Comparison of ENCODE assay signal across 8 cellular contexts in genomic region chr1:39080269-39080826, GRCh38. TPM values are rescaled to one million over a fixed set of nuclear protein-coding genes. Genes with fewer than 3 reads are reported as not detected.
DNase-seq lines count a peak whose midpoint lies in the region.

No MANE protein-coding gene starts in this region.

- H3K4me3 Mint-ChIP-seq in activated naive CD4-positive, alpha-beta T cell treated with anti-CD3 and anti-CD28 coated beads for 36 hours = peak overlapping the region; percentile 60
- peak overlapping the region; percentile 72 for H3K4me3 Mint-ChIP-seq in activated naive CD8-positive, alpha-beta T cell treated with anti-CD3 and anti-CD28 coated beads for 36 hours

- H3K36me3 Mint-ChIP-seq in activated naive CD4-positive, alpha-beta T cell treated with anti-CD3 and anti-CD28 coated beads for 36 hours (ENCODE audit: low read depth) = no peaks in the 10 kb centered on the region
- no peaks in the 10 kb centered on the region for H3K36me3 Mint-ChIP-seq in activated naive CD8-positive, alpha-beta T cell treated with anti-CD3 and anti-CD28 coated beads for 36 hours

- CTCF ChIA-PET in activated naive CD4-positive, alpha-beta T cell treated with anti-CD3 and anti-CD28 coated beads for 36 hours (lab: Charles Lee) = no interaction called here

- DNase-seq in activated naive CD4-positive, alpha-beta T cell treated with anti-CD3 and anti-CD28 coated beads for 36 hours = no peak
- no peak for DNase-seq in activated naive CD4-positive, alpha-beta T cell treated with anti-CD3 and anti-CD28 coated beads, Interleukin-2, amount 50 U/mL, for 16 hours
- DNase-seq in activated naive CD8-positive, alpha-beta T cell treated with anti-CD3 and anti-CD28 coated beads for 36 hours = no peak
- DNase-seq in GDM1 (lab: John Stamatoyannopoulos, UW) (no peak), T1000 (lab: John Stamatoyannopoulos, UW) (no peak), mucosa of gallbladder (ENCODE audit: low spot score) (no peak)

- intact Hi-C loops in activated naive CD4-positive, alpha-beta T cell treated with anti-CD3 and anti-CD28 coated beads for 36 hours (cut with micrococcal nuclease) = no loop called here

- no peaks in the 10 kb centered on the region for H3K9me3 Mint-ChIP-seq in activated naive CD4-positive, alpha-beta T cell treated with anti-CD3 and anti-CD28 coated beads for 36 hours
- no peaks in the 10 kb centered on the region for H3K9me3 Mint-ChIP-seq in activated naive CD8-positive, alpha-beta T cell treated with anti-CD3 and anti-CD28 coated beads for 36 hours

- peaks cover 5% of the 10 kb centered on the region for H3K4me1 Mint-ChIP-seq in activated naive CD4-positive, alpha-beta T cell treated with anti-CD3 and anti-CD28 coated beads for 36 hours (ENCODE audit: low read depth)
- peaks cover 5% of the 10 kb centered on the region for H3K4me1 Mint-ChIP-seq in activated naive CD8-positive, alpha-beta T cell treated with anti-CD3 and anti-CD28 coated beads for 36 hours

- H3K27ac ChIP-seq in layer of hippocampus (ENCODE audit: low read depth, low read length) (peak overlapping the region; percentile 62), temporal lobe (ENCODE audit: low read depth, low read length) (peak overlapping the region; percentile 38)

- peaks cover 27% of the 10 kb centered on the region for H3K27me3 Mint-ChIP-seq in activated naive CD4-positive, alpha-beta T cell treated with anti-CD3 and anti-CD28 coated beads for 36 hours (ENCODE audit: low read depth)
- peaks cover 37% of the 10 kb centered on the region for H3K27me3 Mint-ChIP-seq in activated naive CD8-positive, alpha-beta T cell treated with anti-CD3 and anti-CD28 coated beads for 36 hours

- H3K27ac Mint-ChIP-seq in activated naive CD4-positive, alpha-beta T cell treated with anti-CD3 and anti-CD28 coated beads for 36 hours = no peak overlapping the region
- H3K27ac Mint-ChIP-seq in activated naive CD8-positive, alpha-beta T cell treated with anti-CD3 and anti-CD28 coated beads for 36 hours = no peak overlapping the region

- H3K27me3 ChIP-seq in layer of hippocampus (ENCODE audit: control insufficient read depth, insufficient read depth, low read length) = no peaks in the 10 kb centered on the region

RNA-seq across cellular contexts. Expression of gene NDUFS5, which starts 54.2 kb away (rescaled TPM):
- total RNA-seq in activated naive CD4-positive, alpha-beta T cell treated with anti-CD3 and anti-CD28 coated beads for 36 hours = 100 to 1,000 TPM; 226 TPM
- total RNA-seq in activated naive CD8-positive, alpha-beta T cell treated with anti-CD3 and anti-CD28 coated beads for 36 hours = 100 to 1,000 TPM; 191 to 201 TPM
- total RNA-seq in temporal lobe (189 TPM), mucosa of gallbladder (168 TPM)
